In the genomic region with DNA sequence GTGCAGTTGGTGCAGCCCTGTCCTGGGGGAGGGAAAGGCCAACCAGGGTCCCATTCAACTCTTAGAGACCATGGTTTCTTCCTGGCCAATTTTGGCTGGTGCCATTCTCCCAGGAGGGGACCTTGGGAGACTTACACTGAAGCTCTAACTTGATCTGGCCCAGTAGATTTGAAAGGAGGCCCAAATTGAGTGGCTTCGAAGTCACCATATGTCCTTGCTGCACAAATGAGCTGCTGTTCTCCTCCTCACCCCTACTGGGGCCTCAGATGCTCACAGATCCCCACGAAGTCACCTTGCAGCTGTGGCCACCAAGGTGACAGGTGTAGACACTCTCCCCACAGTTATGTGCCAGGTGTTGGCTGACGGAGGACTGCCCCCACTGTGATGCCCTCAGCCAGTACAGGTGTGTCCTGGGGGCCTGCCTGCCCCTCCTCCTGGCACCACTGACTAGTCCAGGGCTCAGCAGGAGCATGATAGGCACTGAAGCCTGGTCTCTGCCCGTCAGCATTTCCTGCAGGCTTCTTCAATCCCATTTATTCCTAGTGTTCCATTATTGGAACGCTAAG, we compare ENCODE assay signal across 1 cellular context.
TF ChIP-seq lines count a peak whose summit lies in the region.

No MANE protein-coding gene starts in this region.

TF ChIP-seq in HepG2, 621 proteins besides CTCF, POLR2A, EP300 and RAD21 (continued from another document):
- TF ChIP-seq ZNF720 (CRISPR knock-in tag; IDR thresholded peaks at IDR 0.05) (no peak), FOXJ3 (CRISPR knock-in tag; IDR thresholded peaks at IDR 0.05; ENCODE audit: borderline replicate concordance) (no peak), PCBP2 (optimal IDR thresholded peaks at IDR 0.05; ENCODE audit: low read depth, low read length, poor library complexity, severe bottlenecking) (no peak), ZNF350 (CRISPR knock-in tag; IDR thresholded peaks at IDR 0.05; ENCODE audit: borderline replicate concordance, low read depth) (0 out of 2 replicates have a peak, but pooled peaks have one; percentile 5), ZNF577 (CRISPR knock-in tag; IDR thresholded peaks at IDR 0.05; ENCODE audit: borderline replicate concordance, low read depth) (no peak), TRIM24 (CRISPR knock-in tag; IDR thresholded peaks at IDR 0.05) (no peak), ASH2L (IDR thresholded peaks at IDR 0.05; ENCODE audit: insufficient read length, low read depth, low read length) (no peak), ZNF724P (CRISPR knock-in tag; IDR thresholded peaks at IDR 0.05; ENCODE audit: borderline replicate concordance) (no peak), SSRP1 (CRISPR knock-in tag; IDR thresholded peaks at IDR 0.05) (no peak), REPIN1 (CRISPR knock-in tag; IDR thresholded peaks at IDR 0.05; ENCODE audit: borderline replicate concordance, low read depth) (0 out of 2 replicates have a peak, but pooled peaks have one; percentile 26), ZIK1 (CRISPR knock-in tag; IDR thresholded peaks at IDR 0.05; ENCODE audit: borderline replicate concordance, low read depth) (0 out of 2 replicates have a peak, but pooled peaks have one; percentile 58), SMYD3 (CRISPR knock-in tag; IDR thresholded peaks at IDR 0.05) (no peak), ZBTB21 (CRISPR knock-in tag; IDR thresholded peaks at IDR 0.05) (no peak), NBN (conservative IDR thresholded peaks at IDR 0.05) (no peak), RCOR2 (CRISPR knock-in tag; IDR thresholded peaks at IDR 0.05) (no peak), NONO (IDR thresholded peaks at IDR 0.05) (no peak), NONO (CRISPR knock-in tag; conservative IDR thresholded peaks at IDR 0.05) (no peak), NRL (CRISPR knock-in tag; IDR thresholded peaks at IDR 0.05; ENCODE audit: borderline replicate concordance) (0 out of 2 replicates have a peak, but pooled peaks have one; percentile 35), GABPB1 (CRISPR knock-in tag; IDR thresholded peaks at IDR 0.05) (0 out of 2 replicates have a peak, but pooled peaks have one; percentile 6), ADNP (CRISPR knock-in tag; IDR thresholded peaks at IDR 0.05) (no peak), HNRNPUL1 (IDR thresholded peaks at IDR 0.05; ENCODE audit: low read depth, low read length) (no peak), MAFK (conservative IDR thresholded peaks at IDR 0.05 in 1 of 2, IDR thresholded peaks at IDR 0.05 in 1 of 2; ENCODE audit: low read length in 2 of 2) (no peak)
- TF ChIP-seq, protein P1, sequence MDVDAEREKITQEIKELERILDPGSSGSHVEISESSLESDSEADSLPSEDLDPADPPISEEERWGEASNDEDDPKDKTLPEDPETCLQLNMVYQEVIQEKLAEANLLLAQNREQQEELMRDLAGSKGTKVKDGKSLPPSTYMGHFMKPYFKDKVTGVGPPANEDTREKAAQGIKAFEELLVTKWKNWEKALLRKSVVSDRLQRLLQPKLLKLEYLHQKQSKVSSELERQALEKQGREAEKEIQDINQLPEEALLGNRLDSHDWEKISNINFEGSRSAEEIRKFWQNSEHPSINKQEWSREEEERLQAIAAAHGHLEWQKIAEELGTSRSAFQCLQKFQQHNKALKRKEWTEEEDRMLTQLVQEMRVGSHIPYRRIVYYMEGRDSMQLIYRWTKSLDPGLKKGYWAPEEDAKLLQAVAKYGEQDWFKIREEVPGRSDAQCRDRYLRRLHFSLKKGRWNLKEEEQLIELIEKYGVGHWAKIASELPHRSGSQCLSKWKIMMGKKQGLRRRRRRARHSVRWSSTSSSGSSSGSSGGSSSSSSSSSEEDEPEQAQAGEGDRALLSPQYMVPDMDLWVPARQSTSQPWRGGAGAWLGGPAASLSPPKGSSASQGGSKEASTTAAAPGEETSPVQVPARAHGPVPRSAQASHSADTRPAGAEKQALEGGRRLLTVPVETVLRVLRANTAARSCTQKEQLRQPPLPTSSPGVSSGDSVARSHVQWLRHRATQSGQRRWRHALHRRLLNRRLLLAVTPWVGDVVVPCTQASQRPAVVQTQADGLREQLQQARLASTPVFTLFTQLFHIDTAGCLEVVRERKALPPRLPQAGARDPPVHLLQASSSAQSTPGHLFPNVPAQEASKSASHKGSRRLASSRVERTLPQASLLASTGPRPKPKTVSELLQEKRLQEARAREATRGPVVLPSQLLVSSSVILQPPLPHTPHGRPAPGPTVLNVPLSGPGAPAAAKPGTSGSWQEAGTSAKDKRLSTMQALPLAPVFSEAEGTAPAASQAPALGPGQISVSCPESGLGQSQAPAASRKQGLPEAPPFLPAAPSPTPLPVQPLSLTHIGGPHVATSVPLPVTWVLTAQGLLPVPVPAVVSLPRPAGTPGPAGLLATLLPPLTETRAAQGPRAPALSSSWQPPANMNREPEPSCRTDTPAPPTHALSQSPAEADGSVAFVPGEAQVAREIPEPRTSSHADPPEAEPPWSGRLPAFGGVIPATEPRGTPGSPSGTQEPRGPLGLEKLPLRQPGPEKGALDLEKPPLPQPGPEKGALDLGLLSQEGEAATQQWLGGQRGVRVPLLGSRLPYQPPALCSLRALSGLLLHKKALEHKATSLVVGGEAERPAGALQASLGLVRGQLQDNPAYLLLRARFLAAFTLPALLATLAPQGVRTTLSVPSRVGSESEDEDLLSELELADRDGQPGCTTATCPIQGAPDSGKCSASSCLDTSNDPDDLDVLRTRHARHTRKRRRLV (CRISPR knock-in tag; IDR thresholded peaks at IDR 0.05): no peak; the same call in 1 of the 2 replicates
- TF ChIP-seq, protein P2, sequence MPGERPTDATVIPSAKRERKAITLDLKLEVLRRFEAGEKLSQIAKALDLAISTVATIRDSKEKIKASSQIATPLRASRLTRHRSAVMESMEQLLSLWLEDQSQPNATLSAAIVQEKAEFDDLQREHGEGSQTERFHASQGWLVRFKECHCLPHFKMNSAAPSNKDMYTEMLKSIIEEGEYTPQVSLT (CRISPR knock-in tag; IDR thresholded peaks at IDR 0.05; ENCODE audit: borderline replicate concordance, low read depth): no peak
- TF ChIP-seq, protein P3, sequence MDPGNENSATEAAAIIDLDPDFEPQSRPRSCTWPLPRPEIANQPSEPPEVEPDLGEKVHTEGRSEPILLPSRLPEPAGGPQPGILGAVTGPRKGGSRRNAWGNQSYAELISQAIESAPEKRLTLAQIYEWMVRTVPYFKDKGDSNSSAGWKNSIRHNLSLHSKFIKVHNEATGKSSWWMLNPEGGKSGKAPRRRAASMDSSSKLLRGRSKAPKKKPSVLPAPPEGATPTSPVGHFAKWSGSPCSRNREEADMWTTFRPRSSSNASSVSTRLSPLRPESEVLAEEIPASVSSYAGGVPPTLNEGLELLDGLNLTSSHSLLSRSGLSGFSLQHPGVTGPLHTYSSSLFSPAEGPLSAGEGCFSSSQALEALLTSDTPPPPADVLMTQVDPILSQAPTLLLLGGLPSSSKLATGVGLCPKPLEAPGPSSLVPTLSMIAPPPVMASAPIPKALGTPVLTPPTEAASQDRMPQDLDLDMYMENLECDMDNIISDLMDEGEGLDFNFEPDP (CRISPR knock-in tag; conservative IDR thresholded peaks at IDR 0.05): peak; percentile 96; the same call in 1 of the 2 replicates
- TF ChIP-seq, protein P4, sequence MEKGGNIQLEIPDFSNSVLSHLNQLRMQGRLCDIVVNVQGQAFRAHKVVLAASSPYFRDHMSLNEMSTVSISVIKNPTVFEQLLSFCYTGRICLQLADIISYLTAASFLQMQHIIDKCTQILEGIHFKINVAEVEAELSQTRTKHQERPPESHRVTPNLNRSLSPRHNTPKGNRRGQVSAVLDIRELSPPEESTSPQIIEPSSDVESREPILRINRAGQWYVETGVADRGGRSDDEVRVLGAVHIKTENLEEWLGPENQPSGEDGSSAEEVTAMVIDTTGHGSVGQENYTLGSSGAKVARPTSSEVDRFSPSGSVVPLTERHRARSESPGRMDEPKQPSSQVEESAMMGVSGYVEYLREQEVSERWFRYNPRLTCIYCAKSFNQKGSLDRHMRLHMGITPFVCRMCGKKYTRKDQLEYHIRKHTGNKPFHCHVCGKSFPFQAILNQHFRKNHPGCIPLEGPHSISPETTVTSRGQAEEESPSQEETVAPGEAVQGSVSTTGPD (CRISPR knock-in tag; IDR thresholded peaks at IDR 0.05): no peak
- TF ChIP-seq, protein P5, sequence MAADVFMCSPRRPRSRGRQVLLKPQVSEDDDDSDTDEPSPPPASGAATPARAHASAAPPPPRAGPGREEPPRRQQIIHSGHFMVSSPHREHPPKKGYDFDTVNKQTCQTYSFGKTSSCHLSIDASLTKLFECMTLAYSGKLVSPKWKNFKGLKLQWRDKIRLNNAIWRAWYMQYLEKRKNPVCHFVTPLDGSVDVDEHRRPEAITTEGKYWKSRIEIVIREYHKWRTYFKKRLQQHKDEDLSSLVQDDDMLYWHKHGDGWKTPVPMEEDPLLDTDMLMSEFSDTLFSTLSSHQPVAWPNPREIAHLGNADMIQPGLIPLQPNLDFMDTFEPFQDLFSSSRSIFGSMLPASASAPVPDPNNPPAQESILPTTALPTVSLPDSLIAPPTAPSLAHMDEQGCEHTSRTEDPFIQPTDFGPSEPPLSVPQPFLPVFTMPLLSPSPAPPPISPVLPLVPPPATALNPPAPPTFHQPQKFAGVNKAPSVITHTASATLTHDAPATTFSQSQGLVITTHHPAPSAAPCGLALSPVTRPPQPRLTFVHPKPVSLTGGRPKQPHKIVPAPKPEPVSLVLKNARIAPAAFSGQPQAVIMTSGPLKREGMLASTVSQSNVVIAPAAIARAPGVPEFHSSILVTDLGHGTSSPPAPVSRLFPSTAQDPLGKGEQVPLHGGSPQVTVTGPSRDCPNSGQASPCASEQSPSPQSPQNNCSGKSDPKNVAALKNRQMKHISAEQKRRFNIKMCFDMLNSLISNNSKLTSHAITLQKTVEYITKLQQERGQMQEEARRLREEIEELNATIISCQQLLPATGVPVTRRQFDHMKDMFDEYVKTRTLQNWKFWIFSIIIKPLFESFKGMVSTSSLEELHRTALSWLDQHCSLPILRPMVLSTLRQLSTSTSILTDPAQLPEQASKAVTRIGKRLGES (CRISPR knock-in tag; IDR thresholded peaks at IDR 0.05; ENCODE audit: borderline replicate concordance): no peak
